In genomic region chr14:61644834-61645233, GRCh38 we compare ENCODE assay signal across 10 cellular contexts. TPM values are rescaled to one million over a fixed set of nuclear protein-coding genes. Genes with fewer than 3 reads are reported as not detected.
A peak's percentile ranks its signal among the peaks of the same experiment; 100 is the strongest.
DNase-seq lines count a peak whose midpoint lies in the region; ATAC-seq and TF ChIP-seq lines count a peak whose summit lies in the region.
"Had no signal": no experiment of that assay in that cellular context is flagged by ENCODE, and none has a peak within 500 bp of the region (broad histone marks: within the 10 kb centered on the region; RNA-seq: fewer than 3 reads in every experiment).

No MANE protein-coding gene starts in this region.

- no peak for TF ChIP-seq CTCF in RWPE1 (conservative IDR thresholded peaks at IDR 0.05; ENCODE audit: low read depth)

- H3K36me3 Mint-ChIP-seq in naive B cell: no peaks in the 10 kb centered on the region

- H3K4me1 Mint-ChIP-seq in naive B cell: peaks cover 28 to 35% (median 30%) of the 10 kb centered on the region in 3 donors

- CTCF ChIA-PET in RWPE1 (lab: Yijun Ruan, JAX): interaction anchor here (1.1 kb wide), 1 partner anchor 8 kb away, joined by 3 read pairs; no protein-coding TSS in a partner anchor

- ATAC-seq in HG02852 (IDR thresholded peaks at IDR 0.05; ENCODE audit: unreplicated experiment) (peak; percentile 91), naive B cell (ENCODE audit: low read depth in 2 of 2) (peak; percentile 93 to 97)

- peak overlapping the region in 4 of 8 donors; percentile 18 to 36 (median 26) for H3K4me3 Mint-ChIP-seq in naive B cell

- no peaks in the 10 kb centered on the region for H3K9me3 Mint-ChIP-seq in naive B cell

- POLR2A ChIA-PET in RWPE1 (lab: Yijun Ruan, JAX; ENCODE audit: low non-redundant PET): no interaction called here

- no peaks in the 10 kb centered on the region for H3K27me3 Mint-ChIP-seq in naive B cell

- H3K27ac Mint-ChIP-seq in naive B cell: peak overlapping the region in 5 of 6 donors; percentile 13 to 68 (median 41)

- no peak overlapping the region for H3K27ac ChIP-seq in RWPE1

- peak; percentile 64 for DNase-seq in NCI-H1436 (lab: John Stamatoyannopoulos, UW)
- no peak for DNase-seq in NCI-H1436 treated with DMSO at 0.1 percent for 48 hours (lab: John Stamatoyannopoulos, UW)
- DNase-seq in NCI-H2171 (lab: John Stamatoyannopoulos, UW): peak; percentile 88
- peak; percentile 22 for DNase-seq in naive B cell
- no peak for DNase-seq in RWPE1 (ENCODE audit: low spot score)
- DNase-seq in stimulated activated CD8-positive, alpha-beta memory T cell treated with anti-CD3 and anti-CD28 coated beads, Interleukin-4, amount 100 ng/mL, for 48 hours: no peak
- no peak for DNase-seq in activated CD4-positive, CD25-positive, alpha-beta regulatory T cell (lab: John Stamatoyannopoulos, UW)
- DNase-seq: 8988T; activated naive CD4-positive, alpha-beta T cell treated with Interleukin-2 at 50 U/mL for 16 hours had no signal

RNA-seq across cellular contexts. Expression of gene HIF1A, which starts 50.5 kb away (rescaled TPM):
- 100 to 1,000 TPM; 109 to 152 (median 125) TPM for polyA plus RNA-seq in naive B cell (ENCODE audit: low read depth in 6 of 6)

Comparison
In these comparisons a context has a peak if more than half of its experiments do, and no peak if none do; other contexts are left out.
1. DNase-seq: peak in NCI-H1436 (single experiment), NCI-H2171 (single experiment) and naive B cell (single experiment); none in NCI-H1436 treated with DMSO at 0.1 percent for 48 hours (single experiment), RWPE1 (single experiment), stimulated activated CD8-positive, alpha-beta memory T cell treated with anti-CD3 and anti-CD28 coated beads, Interleukin-4, amount 100 ng/mL, for 48 hours (single experiment) and activated CD4-positive, CD25-positive, alpha-beta regulatory T cell (0 of 4).